ENCODE assay signal across 27 cellular contexts in genomic region chr16:71904239-71904638, GRCh38. TPM values are rescaled to one million over a fixed set of nuclear protein-coding genes. Genes with fewer than 3 reads are reported as not detected.
A peak's percentile ranks its signal among the peaks of the same experiment; 100 is the strongest.
DNase-seq lines count a peak whose midpoint lies in the region; ATAC-seq and TF ChIP-seq lines count a peak whose summit lies in the region.
"Had no signal": no experiment of that assay in that cellular context is flagged by ENCODE, and none has a peak within 500 bp of the region (broad histone marks: within the 10 kb centered on the region; RNA-seq: fewer than 3 reads in every experiment).

No MANE protein-coding gene starts in this region.

- intact Hi-C loops in right cardiac atrium (cut with DNase I): no loop called here
- intact Hi-C loops in cardiac septum (cut with DNase I): no loop called here
- intact Hi-C loops in PC-3 (cut with micrococcal nuclease): no loop called here

- CTCF ChIA-PET in HEK293 (lab: Yijun Ruan, JAX) (interaction anchor here (0.6 kb wide), 1 partner anchor 146 kb away, joined by 3 read pairs; no protein-coding TSS in a partner anchor), PC-3 (lab: Charles Lee) (no interaction called here)

- H2AK5ac ChIP-seq in trophoblast cell (ENCODE audit: low read length): no peak overlapping the region

- H2BK5ac ChIP-seq in trophoblast cell (ENCODE audit: low read depth, low read length, poor library complexity): no peak overlapping the region

- H3K36me3 ChIP-seq in HEK293 (ENCODE audit: control insufficient read depth in 2 of 2, insufficient read depth in 1 of 2, low read length in 2 of 2): peaks cover 8 to 9% of the 10 kb centered on the region in 2 experiments; a peak in 2 of 3 replicates
- peaks cover 3 to 12% of the 10 kb centered on the region in 2 experiments for H3K36me3 ChIP-seq in trophoblast cell (ENCODE audit: control insufficient read depth in 1 of 2, insufficient read depth in 2 of 2, low read length in 2 of 2)
- H3K36me3 ChIP-seq in PC-3 (ENCODE audit: low read depth, low read length): no peaks in the 10 kb centered on the region
- H3K36me3 ChIP-seq: adrenal gland, esophagus muscularis mucosa had no signal

- H3K4ac ChIP-seq in trophoblast cell (ENCODE audit: low read depth, low read length): peak overlapping the region; percentile 89

- H3K4me3 Mint-ChIP-seq in central memory CD8-positive, alpha-beta T cell: peak overlapping the region; percentile 16
- H3K4me3 Mint-ChIP-seq: T-helper 2 cell treated with Interferon-gamma antibody and Interleukin-4, amounts not matched to agents 5 μg/mL and 100 μg/mL, for 36 hours had no signal

- H4K12ac ChIP-seq in trophoblast cell (ENCODE audit: low read depth, low read length): no peak overlapping the region

- H3K27me3 ChIP-seq in right cardiac atrium (ENCODE audit: control insufficient read depth, insufficient read depth) (no peaks in the 10 kb centered on the region), trophoblast cell (ENCODE audit: insufficient read depth, low read length) (no peaks in the 10 kb centered on the region), PC-3 (ENCODE audit: low read length) (no peaks in the 10 kb centered on the region)
- H3K27me3 ChIP-seq: adrenal gland, BLaER1, esophagus muscularis mucosa, foreskin keratinocyte, upper lobe of left lung had no signal

- H3K27me3 Mint-ChIP-seq in central memory CD8-positive, alpha-beta T cell: no peaks in the 10 kb centered on the region

- no peaks in the 10 kb centered on the region for H3K9me3 ChIP-seq in right cardiac atrium (ENCODE audit: control insufficient read depth, low read length)
- H3K9me3 ChIP-seq in HEK293 (ENCODE audit: control insufficient read depth, insufficient read depth, low read depth, low read length): no peaks in the 10 kb centered on the region
- H3K9me3 ChIP-seq in trophoblast cell (ENCODE audit: insufficient read depth, low read depth, low read length): no peaks in the 10 kb centered on the region
- H3K9me3 ChIP-seq in PC-3 (ENCODE audit: low read length): no peaks in the 10 kb centered on the region
- H3K9me3 ChIP-seq: adrenal gland, esophagus muscularis mucosa, psoas muscle, upper lobe of left lung had no signal

- H3K9ac ChIP-seq in trophoblast cell (ENCODE audit: low read length) (no peak overlapping the region), PC-3 (ENCODE audit: low read length) (no peak overlapping the region)
- H3K9ac ChIP-seq: BLaER1 had no signal

- H3K79me2 ChIP-seq in trophoblast cell (ENCODE audit: control insufficient read depth, insufficient read depth, low read length, poor library complexity) (peaks cover 39% of the 10 kb centered on the region), PC-3 (ENCODE audit: low read length) (peaks cover 100% of the 10 kb centered on the region)

- no peak overlapping the region for H3K4me3 ChIP-seq in right cardiac atrium (ENCODE audit: low read length)
- H3K4me3 ChIP-seq in HEK293 (ENCODE audit: low read depth, low read length): no peak overlapping the region
- H3K4me3 ChIP-seq in trophoblast cell (ENCODE audit: low read depth, low read length): no peak overlapping the region
- no peak overlapping the region for H3K4me3 ChIP-seq in PC-3 (ENCODE audit: low read length)
- H3K4me3 ChIP-seq: adrenal gland, BLaER1, esophagus muscularis mucosa, psoas muscle, upper lobe of left lung had no signal

- BruUV-seq in PC-3 (replicated peaks; lab: Mats Ljungman, UMichigan): no TSS peak

- H3K27ac Mint-ChIP-seq in central memory CD8-positive, alpha-beta T cell (ENCODE audit: low read depth): peak overlapping the region; percentile 69
- H3K27ac Mint-ChIP-seq: T-helper 2 cell treated with Interferon-gamma antibody and Interleukin-4, amounts not matched to agents 5 μg/mL and 100 μg/mL, for 36 hours had no signal

- peaks cover 18% of the 10 kb centered on the region for H3K4me1 ChIP-seq in right cardiac atrium (ENCODE audit: control insufficient read depth, insufficient read depth, low read length)
- peaks cover 4% of the 10 kb centered on the region; the same call in 1 of the 2 replicates for H3K4me1 ChIP-seq in HEK293 (ENCODE audit: control insufficient read depth, insufficient read depth, low read length)
- no peaks in the 10 kb centered on the region for H3K4me1 ChIP-seq in trophoblast cell (ENCODE audit: control insufficient read depth in 1 of 2, insufficient read depth in 2 of 2, low read length in 2 of 2)
- no peaks in the 10 kb centered on the region for H3K4me1 ChIP-seq in PC-3 (ENCODE audit: insufficient read depth, low read length)

- H4K20me1 ChIP-seq in PC-3 (ENCODE audit: low read length): peaks cover 41% of the 10 kb centered on the region

- H3K36me3 Mint-ChIP-seq in central memory CD8-positive, alpha-beta T cell (ENCODE audit: insufficient read depth): peaks cover 26% of the 10 kb centered on the region

- H3K9me2 ChIP-seq in PC-3 (replicated peaks; ENCODE audit: low read length): no peaks in the 10 kb centered on the region

- peak in 1 of 3 donors; percentile 32 for DNase-seq in right cardiac atrium
- no peak for DNase-seq in cardiac septum (ENCODE audit: low spot score)
- no peak for DNase-seq in central memory CD8-positive, alpha-beta T cell (ENCODE audit: low spot score in 2 of 2)
- DNase-seq in trophoblast cell: no peak
- no peak for DNase-seq in kidney tubule cell (ENCODE audit: low spot score)
- no peak for DNase-seq in PC-3
- DNase-seq: ACHN; activated CD8-positive, alpha-beta memory T cell treated with anti-CD3 and anti-CD28 coated beads for 24 hours; adrenal gland; cerebellar nuclear complex; foreskin keratinocyte; GOT3; islet precursor cell; NCI-H1105; NCI-H2029; NCI-H524 treated with DMSO at 0.1 percent for 48 hours; NK-92 treated with Interleukin-12 subunit alpha and Interleukin-12 subunit beta, amount 100 ng/mL, for 24 hours; occipital lobe; psoas muscle; stimulated activated CD4-positive, alpha-beta T cell treated with anti-CD3 and anti-CD28 coated beads, Interleukin-4, amount 100 ng/mL, for 24 hours; substantia nigra; upper lobe of left lung had no signal

- H4K8ac ChIP-seq in trophoblast cell (ENCODE audit: low read depth, low read length): no peak overlapping the region

- ATAC-seq in right cardiac atrium: no peak
- no peak for ATAC-seq in central memory CD8-positive, alpha-beta T cell (replicated peaks; ENCODE audit: extremely low read depth, poor library complexity, severe bottlenecking)
- ATAC-seq in GM21529 (IDR thresholded peaks at IDR 0.05; ENCODE audit: unreplicated experiment): no peak
- no peak for ATAC-seq in PC-3
- ATAC-seq: foreskin keratinocyte had no signal

- H2AFZ ChIP-seq in trophoblast cell (ENCODE audit: insufficient read depth, low read length, poor library complexity) (no peak overlapping the region), PC-3 (ENCODE audit: low read length) (no peak overlapping the region)

- H3K14ac ChIP-seq in trophoblast cell (ENCODE audit: low read length): no peak overlapping the region

- H3K18ac ChIP-seq in trophoblast cell (ENCODE audit: low read length): no peak overlapping the region

- H3K4me1 Mint-ChIP-seq in central memory CD8-positive, alpha-beta T cell: peaks cover 77% of the 10 kb centered on the region

- no peak overlapping the region for H4K91ac ChIP-seq in trophoblast cell (ENCODE audit: low read depth, low read length)

- H3K9me3 Mint-ChIP-seq in central memory CD8-positive, alpha-beta T cell: no peaks in the 10 kb centered on the region
- H3K9me3 Mint-ChIP-seq: T-helper 2 cell treated with Interferon-gamma antibody and Interleukin-4, amounts not matched to agents 5 μg/mL and 100 μg/mL, for 36 hours had no signal

- H3K79me1 ChIP-seq in trophoblast cell (ENCODE audit: low read length): no peaks in the 10 kb centered on the region

- no peaks in the 10 kb centered on the region for H3F3A ChIP-seq in PC-3 (ENCODE audit: low read length, unreplicated experiment)

- no peak for TF ChIP-seq CTCF in HEK293 (tag by site-specific recombination; IDR thresholded peaks at IDR 0.05)
- no peak for TF ChIP-seq CTCF in PC-3 (conservative IDR thresholded peaks at IDR 0.05; ENCODE audit: low read depth, low read length)

- POLR2A ChIA-PET in HEK293 (lab: Yijun Ruan, JAX): interaction anchor here (1.0 kb wide), 1 partner anchor 9 kb away, joined by 4 read pairs; the partner anchor contains the start of gene IST1
- POLR2A ChIA-PET in PC-3 (lab: Charles Lee; ENCODE audit: unreplicated experiment): interaction anchor here (0.6 kb wide), 1 partner anchor 14 kb away, joined by 7 read pairs; no protein-coding TSS in a partner anchor

- no peak overlapping the region for H3K23ac ChIP-seq in trophoblast cell (ENCODE audit: low read length)

- H2BK12ac ChIP-seq in trophoblast cell (ENCODE audit: low read length): no peak overlapping the region

- H2BK120ac ChIP-seq in trophoblast cell (ENCODE audit: insufficient read depth, low read length, poor library complexity): no peak overlapping the region

- WGBS in right cardiac atrium: 84% methylated on average over 9 of the region's 9 CpGs
- whole genome bisulfite sequencing in trophoblast cell (ENCODE audit: extremely low coverage, insufficient coverage, insufficient read length): no CpG with 5 or more reads among the region's 9 CpGs

- H3K27ac ChIP-seq in right cardiac atrium (ENCODE audit: low read length) (peak overlapping the region; percentile 71), HEK293 (ENCODE audit: extremely low read depth, low read depth, low read length) (no peak overlapping the region), trophoblast cell (ENCODE audit: low read depth, low read length) (no peak overlapping the region), PC-3 (ENCODE audit: low read length) (no peak overlapping the region)
- H3K27ac ChIP-seq: BLaER1, foreskin keratinocyte, upper lobe of left lung had no signal

- H3K4me2 ChIP-seq in trophoblast cell (ENCODE audit: low read length) (no peak overlapping the region), PC-3 (ENCODE audit: low read length) (no peak overlapping the region)

TF ChIP-seq in HEK293, 187 proteins besides CTCF, POLR2A, EP300 and RAD21 (continues in another document):
- TF ChIP-seq ZNF548 (tag by site-specific recombination; IDR thresholded peaks at IDR 0.05) (no peak), SCRT2 (tag by site-specific recombination; IDR thresholded peaks at IDR 0.05) (no peak), ZNF121 (tag by site-specific recombination; IDR thresholded peaks at IDR 0.05) (peak; percentile 81), ZNF169 (tag by site-specific recombination; IDR thresholded peaks at IDR 0.05) (no peak)

RNA-seq across cellular contexts. Expression of gene IST1, which starts 8.9 kb away (rescaled TPM):
- total RNA-seq in right cardiac atrium (100 to 1,000 TPM; 128 to 148 (median 139) TPM), cardiac septum (111 TPM), PC-3 (2014; rRNA removed) (75.2 and 86.4 TPM in 2 replicates)
- polyA plus RNA-seq in right cardiac atrium: 89.5 TPM
- polyA plus RNA-seq in trophoblast cell (2013): 130 and 131 TPM in 2 replicates

RNA-seq across cellular contexts. Expression of gene ZNF821, which starts 20.3 kb away (rescaled TPM):
- 1 to 10 TPM; 6.3 to 8.5 (median 6.9) TPM for total RNA-seq in right cardiac atrium
- polyA plus RNA-seq in right cardiac atrium: 5.0 TPM
- 7.2 TPM for total RNA-seq in cardiac septum
- 5.6 and 5.8 TPM in 2 replicates for polyA plus RNA-seq in trophoblast cell (2013)
- total RNA-seq in PC-3 (2014; rRNA removed): 4.7 and 5.4 TPM in 2 replicates

RNA-seq across cellular contexts. Expression of gene ATXN1L, which starts 58.5 kb away (rescaled TPM):
- 10 to 100 TPM; 16.2 to 20.1 (median 17.1) TPM for total RNA-seq in right cardiac atrium
- polyA plus RNA-seq in right cardiac atrium: 8.7 TPM
- 22.9 TPM for total RNA-seq in cardiac septum
- polyA plus RNA-seq in trophoblast cell (2013): 12.1 and 12.2 TPM in 2 replicates
- total RNA-seq in PC-3 (2014; rRNA removed): 8.5 and 9.2 TPM in 2 replicates
